21 cellular contexts compared by ENCODE assay signal in the genomic region with DNA sequence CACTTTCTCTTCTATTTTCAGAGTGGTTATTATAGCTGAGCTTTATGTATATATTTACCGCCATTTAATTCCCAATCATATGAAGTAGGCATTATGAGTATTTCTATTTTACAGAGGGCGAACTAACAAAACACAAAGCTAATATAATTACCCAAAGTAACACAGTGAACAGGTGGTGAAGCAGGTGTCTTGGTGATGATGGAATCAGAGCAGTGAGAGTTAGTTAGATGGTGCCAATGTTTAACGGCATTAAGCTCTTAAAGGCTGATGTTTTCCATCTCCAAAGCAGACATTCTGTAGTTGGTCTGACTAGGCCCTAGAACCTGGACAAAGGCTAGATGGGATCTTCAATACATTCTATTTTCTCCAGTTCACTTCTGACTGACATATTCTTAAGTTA.
"Had no signal": no experiment of that assay in that cellular context is flagged by ENCODE, and none has a peak within 500 bp of the region (broad histone marks: within the 10 kb centered on the region; RNA-seq: fewer than 3 reads in every experiment).

No MANE protein-coding gene starts in this region.

- H3K27me3 Mint-ChIP-seq: activated naive CD8-positive, alpha-beta T cell; progenitor cell of endocrine pancreas; stimulated activated memory B cell treated with anti-CD40 and anti-IgM and Interleukin-4, amounts not matched to agents 10 μg/mL and 1 μg/mL and 100 μg/mL, for 72 hours had no signal

- H3K4me1 ChIP-seq: sigmoid colon, stomach, suprapubic skin, tibial nerve had no signal

- H3K27me3 ChIP-seq: gastroesophageal sphincter, sigmoid colon, stomach, suprapubic skin, tibial nerve had no signal

- H3K4me1 Mint-ChIP-seq: natural killer cell; stimulated activated memory B cell treated with anti-CD40 and anti-IgM and Interleukin-4, amounts not matched to agents 10 μg/mL and 1 μg/mL and 100 μg/mL, for 72 hours had no signal

- H3K4me3 ChIP-seq: coronary artery, gastroesophageal sphincter, sigmoid colon, smooth muscle cell, stomach, suprapubic skin, tibial nerve had no signal

- H3K4me3 Mint-ChIP-seq: activated naive CD8-positive, alpha-beta T cell; natural killer cell; stimulated activated memory B cell treated with anti-CD40 and anti-IgM and Interleukin-4, amounts not matched to agents 10 μg/mL and 1 μg/mL and 100 μg/mL, for 72 hours had no signal

- H3K36me3 Mint-ChIP-seq: activated naive CD8-positive, alpha-beta T cell; natural killer cell; stimulated activated memory B cell treated with anti-CD40 and anti-IgM and Interleukin-4, amounts not matched to agents 10 μg/mL and 1 μg/mL and 100 μg/mL, for 72 hours had no signal

- DNase-seq: activated CD4-positive, alpha-beta T cell treated with anti-CD3 and anti-CD28 coated beads for 1 hour; activated naive CD4-positive, alpha-beta T cell; activated T-cell treated with anti-CD3 and anti-CD28 coated beads, Interleukin-2, amount 50 U/mL, for 1 hour; central memory CD4-positive, alpha-beta T cell; head of caudate nucleus; midbrain; natural killer cell; retina; sigmoid colon; stimulated activated CD4-positive, alpha-beta T cell treated with anti-CD3 and anti-CD28 coated beads, Interleukin-15, amount 100 ng/mL, for 24 hours; stomach had no signal

- H3K27ac Mint-ChIP-seq: activated naive CD8-positive, alpha-beta T cell; natural killer cell; progenitor cell of endocrine pancreas; stimulated activated memory B cell treated with anti-CD40 and anti-IgM and Interleukin-4, amounts not matched to agents 10 μg/mL and 1 μg/mL and 100 μg/mL, for 72 hours had no signal

- H3K4me2 ChIP-seq: smooth muscle cell had no signal

- H3K36me3 ChIP-seq: gastroesophageal sphincter, sigmoid colon, stomach, suprapubic skin, tibial nerve had no signal

- ATAC-seq: gastroesophageal sphincter; natural killer cell; stimulated activated memory B cell treated with anti-CD40 and anti-IgM and Interleukin-4, amounts not matched to agents 10 μg/mL and 1 μg/mL and 100 μg/mL, for 72 hours had no signal

- H3K27ac ChIP-seq: coronary artery, epithelial cell of prostate, gastroesophageal sphincter, sigmoid colon, stomach, suprapubic skin, tibial nerve, VCaP had no signal

- H3K9me3 Mint-ChIP-seq: stimulated activated memory B cell treated with anti-CD40 and anti-IgM and Interleukin-4, amounts not matched to agents 10 μg/mL and 1 μg/mL and 100 μg/mL, for 72 hours had no signal
